Comparison of ENCODE assay signal across 1 cellular context in the genomic region with DNA sequence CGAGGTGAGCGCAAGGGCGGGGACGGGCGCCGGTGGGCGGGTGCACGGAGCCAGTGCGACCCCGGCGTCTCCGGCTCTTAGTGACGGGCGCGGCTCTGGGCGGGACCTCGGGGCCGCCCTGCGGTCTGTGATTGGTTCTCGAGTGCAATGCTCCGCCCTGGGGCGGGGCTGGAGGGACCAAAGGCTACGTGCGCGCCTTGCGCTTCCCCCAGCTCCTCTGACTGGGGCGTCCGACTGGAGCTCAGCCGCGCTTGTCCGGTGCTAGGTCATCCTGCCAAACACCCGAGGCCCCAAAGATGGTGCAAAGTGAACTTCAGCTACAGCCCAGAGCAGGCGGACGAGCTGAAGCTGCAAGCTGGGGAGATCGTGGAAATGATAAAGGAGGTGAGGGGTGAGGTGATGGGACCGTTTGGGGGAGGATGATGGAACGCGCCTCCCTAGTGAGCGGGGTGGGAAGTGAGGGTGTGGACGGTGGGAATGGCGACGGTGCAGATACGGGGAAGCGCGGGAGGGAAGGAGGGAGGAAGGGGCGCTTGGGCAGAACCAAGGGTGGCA.
TF ChIP-seq lines count a peak whose summit lies in the region.

No MANE protein-coding gene starts in this region.

TF ChIP-seq in liver, 16 proteins besides CTCF, POLR2A, EP300 and RAD21 (continued from another document):
- TF ChIP-seq, protein P1, sequence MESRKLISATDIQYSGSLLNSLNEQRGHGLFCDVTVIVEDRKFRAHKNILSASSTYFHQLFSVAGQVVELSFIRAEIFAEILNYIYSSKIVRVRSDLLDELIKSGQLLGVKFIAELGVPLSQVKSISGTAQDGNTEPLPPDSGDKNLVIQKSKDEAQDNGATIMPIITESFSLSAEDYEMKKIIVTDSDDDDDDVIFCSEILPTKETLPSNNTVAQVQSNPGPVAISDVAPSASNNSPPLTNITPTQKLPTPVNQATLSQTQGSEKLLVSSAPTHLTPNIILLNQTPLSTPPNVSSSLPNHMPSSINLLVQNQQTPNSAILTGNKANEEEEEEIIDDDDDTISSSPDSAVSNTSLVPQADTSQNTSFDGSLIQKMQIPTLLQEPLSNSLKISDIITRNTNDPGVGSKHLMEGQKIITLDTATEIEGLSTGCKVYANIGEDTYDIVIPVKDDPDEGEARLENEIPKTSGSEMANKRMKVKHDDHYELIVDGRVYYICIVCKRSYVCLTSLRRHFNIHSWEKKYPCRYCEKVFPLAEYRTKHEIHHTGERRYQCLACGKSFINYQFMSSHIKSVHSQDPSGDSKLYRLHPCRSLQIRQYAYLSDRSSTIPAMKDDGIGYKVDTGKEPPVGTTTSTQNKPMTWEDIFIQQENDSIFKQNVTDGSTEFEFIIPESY (IDR thresholded peaks at IDR 0.05) = no peak
- TF ChIP-seq NR2F2 (IDR thresholded peaks at IDR 0.05) (no peak), GABPA (IDR thresholded peaks at IDR 0.05 in 1 of 2, conservative IDR thresholded peaks at IDR 0.05 in 1 of 2) (no peak), YY1 (IDR thresholded peaks at IDR 0.05) (no peak)
